ENCODE assay signal across 20 cellular contexts in genomic region chr16:47139561-47140185, GRCh38. TPM values are rescaled to one million over a fixed set of nuclear protein-coding genes. Genes with fewer than 3 reads are reported as not detected.
DNase-seq lines count a peak whose midpoint lies in the region; ATAC-seq, FAIRE-seq and TF ChIP-seq lines count a peak whose summit lies in the region.
"Had no signal": no experiment of that assay in that cellular context is flagged by ENCODE, and none has a peak within 500 bp of the region (broad histone marks: within the 10 kb centered on the region; RNA-seq: fewer than 3 reads in every experiment).

No MANE protein-coding gene starts in this region.

- peak overlapping the region; percentile 58 for H3K27ac ChIP-seq in caudate nucleus (ENCODE audit: low read depth, low read length)
- no peak overlapping the region for H3K27ac ChIP-seq in neural progenitor cell
- H3K27ac ChIP-seq in hepatocyte, result no peak overlapping the region
- H3K27ac ChIP-seq: testis had no signal

- H3K36me3 Mint-ChIP-seq in T-cell, result no peaks in the 10 kb centered on the region
- H3K36me3 Mint-ChIP-seq in neural progenitor cell, result peaks cover 12% of the 10 kb centered on the region

- TF ChIP-seq POLR2A in H54 (IDR thresholded peaks at IDR 0.05; ENCODE audit: low read depth, low read length), result no peak

- H3K27ac Mint-ChIP-seq in T-cell (peak overlapping the region; percentile 50 to 52), neural progenitor cell (peak overlapping the region; percentile 25)
- H3K27ac Mint-ChIP-seq: activated naive CD8-positive, alpha-beta T cell treated with anti-CD3 and anti-CD28 coated beads, Interleukin-2, amount 50 U/mL, for 24 hours; stimulated activated effector memory CD8-positive, alpha-beta T cell treated with anti-CD3 and anti-CD28 coated beads, Interleukin-12 subunit alpha, Interleukin-12 subunit beta, amount 100 ng/mL, for 72 hours; T-helper 1 cell treated with Interleukin-12 subunit alpha and Interleukin-12 subunit beta and Interleukin-4 antibody, amounts not matched to agents 30 μg/mL and 1 μg/mL, for 36 hours had no signal

- 81% methylated on average over 3 of the region's 3 CpGs for WGBS in hepatocyte (ENCODE audit: low lambda C conversion rate, missing lambda C conversion rate)

- no peak for ATAC-seq in T-cell (replicated peaks in 1 of 4)
- ATAC-seq in GM19324 (IDR thresholded peaks at IDR 0.05; ENCODE audit: low FRiP score, unreplicated experiment), result no peak
- no peak for ATAC-seq in HG03457 (IDR thresholded peaks at IDR 0.05; ENCODE audit: unreplicated experiment)
- ATAC-seq: activated naive CD8-positive, alpha-beta T cell treated with anti-CD3 and anti-CD28 coated beads, Interleukin-2, amount 50 U/mL, for 24 hours; stimulated activated effector memory CD8-positive, alpha-beta T cell treated with anti-CD3 and anti-CD28 coated beads, Interleukin-12 subunit alpha, Interleukin-12 subunit beta, amount 100 ng/mL, for 72 hours had no signal

- H3K9me3 ChIP-seq in neural progenitor cell (ENCODE audit: low read depth) (no peaks in the 10 kb centered on the region), hepatocyte (ENCODE audit: low read depth) (no peaks in the 10 kb centered on the region)
- H3K9me3 ChIP-seq: testis had no signal

- H3K4me1 ChIP-seq in neural progenitor cell (peaks cover 8% of the 10 kb centered on the region), hepatocyte (ENCODE audit: insufficient read depth) (no peaks in the 10 kb centered on the region)
- H3K4me1 ChIP-seq: testis had no signal

- H3K9me3 Mint-ChIP-seq in T-cell (no peaks in the 10 kb centered on the region), neural progenitor cell (no peaks in the 10 kb centered on the region)
- H3K9me3 Mint-ChIP-seq: activated naive CD8-positive, alpha-beta T cell treated with anti-CD3 and anti-CD28 coated beads, Interleukin-2, amount 50 U/mL, for 24 hours; central memory CD8-positive, alpha-beta T cell; stimulated activated effector memory CD8-positive, alpha-beta T cell treated with anti-CD3 and anti-CD28 coated beads, Interleukin-12 subunit alpha, Interleukin-12 subunit beta, amount 100 ng/mL, for 72 hours; T-helper 1 cell treated with Interleukin-12 subunit alpha and Interleukin-12 subunit beta and Interleukin-4 antibody, amounts not matched to agents 30 μg/mL and 1 μg/mL, for 36 hours had no signal

- H2AFZ ChIP-seq in neural progenitor cell (replicated peaks), result no peak overlapping the region
- H2AFZ ChIP-seq in hepatocyte, result no peak overlapping the region

- CTCF ChIA-PET in T-cell (lab: Charles Lee), result interaction anchor here in 1 of 2 donors (1.4 kb wide), 1 partner anchor 1025 kb away, joined by 4 read pairs; no protein-coding TSS in a partner anchor

- peaks cover under 1% of the 10 kb centered on the region for H4K20me1 ChIP-seq in neural progenitor cell (ENCODE audit: low read depth)
- H4K20me1 ChIP-seq in hepatocyte (ENCODE audit: insufficient read depth, poor library complexity, severe bottlenecking), result no peaks in the 10 kb centered on the region

- H3K4me3 ChIP-seq in neural progenitor cell (no peak overlapping the region), hepatocyte (no peak overlapping the region)
- H3K4me3 ChIP-seq: testis had no signal

- POLR2A ChIA-PET in T-cell (lab: Charles Lee), result no interaction called here

- H3F3A ChIP-seq in neural progenitor cell (ENCODE audit: low read depth), result peaks cover 14% of the 10 kb centered on the region

- H3K27me3 ChIP-seq in neural progenitor cell, result peaks cover 21% of the 10 kb centered on the region
- H3K27me3 ChIP-seq in hepatocyte, result peaks cover 3% of the 10 kb centered on the region
- H3K27me3 ChIP-seq: testis had no signal

- TF ChIP-seq CTCF in neural progenitor cell (IDR thresholded peaks at IDR 0.05) (no peak), hepatocyte (IDR thresholded peaks at IDR 0.05; ENCODE audit: poor library complexity) (no peak)

- H3K79me2 ChIP-seq in neural progenitor cell (ENCODE audit: low read depth), result peaks cover 77% of the 10 kb centered on the region
- H3K79me2 ChIP-seq in hepatocyte, result peaks cover 2% of the 10 kb centered on the region

- H3K9ac ChIP-seq in neural progenitor cell, result no peak overlapping the region

- peaks cover 13 to 26% (median 15%) of the 10 kb centered on the region in 3 donors for H3K4me1 Mint-ChIP-seq in T-cell
- H3K4me1 Mint-ChIP-seq in neural progenitor cell, result peaks cover 28% of the 10 kb centered on the region

- H3K27me3 Mint-ChIP-seq in T-cell (peaks cover 8 to 16% of the 10 kb centered on the region in 2 donors), neural progenitor cell (ENCODE audit: insufficient read depth, low read depth) (no peaks in the 10 kb centered on the region)

- H3K4me2 ChIP-seq in neural progenitor cell, result no peak overlapping the region
- H3K4me2 ChIP-seq in hepatocyte, result no peak overlapping the region

- H3K4me3 Mint-ChIP-seq in T-cell (no peak overlapping the region), neural progenitor cell (no peak overlapping the region)
- H3K4me3 Mint-ChIP-seq: activated naive CD8-positive, alpha-beta T cell treated with anti-CD3 and anti-CD28 coated beads, Interleukin-2, amount 50 U/mL, for 24 hours; central memory CD8-positive, alpha-beta T cell; stimulated activated effector memory CD8-positive, alpha-beta T cell treated with anti-CD3 and anti-CD28 coated beads, Interleukin-12 subunit alpha, Interleukin-12 subunit beta, amount 100 ng/mL, for 72 hours; T-helper 1 cell treated with Interleukin-12 subunit alpha and Interleukin-12 subunit beta and Interleukin-4 antibody, amounts not matched to agents 30 μg/mL and 1 μg/mL, for 36 hours had no signal

- H3K9me2 ChIP-seq in hepatocyte (replicated peaks; ENCODE audit: insufficient read depth), result no peaks in the 10 kb centered on the region

- H3K36me3 ChIP-seq in neural progenitor cell (no peaks in the 10 kb centered on the region), hepatocyte (replicated peaks; ENCODE audit: insufficient read depth, low read depth) (no peaks in the 10 kb centered on the region)

- DNase-seq in H54 (ENCODE audit: insufficient read length, low spot score) (no peak), T-cell (no peak), caudate nucleus (lab: John Stamatoyannopoulos, UW) (peak in 7 of 61 donors; percentile 4 to 71 (median 20)), neural progenitor cell (ENCODE audit: low spot score) (no peak), NCI-H1105 (lab: John Stamatoyannopoulos, UW) (no peak), hepatocyte (ENCODE audit: low spot score) (no peak)
- DNase-seq: activated naive CD8-positive, alpha-beta T cell treated with anti-CD3 and anti-CD28 coated beads, Interleukin-2, amount 50 U/mL, for 24 hours; effector memory CD4-positive, alpha-beta T cell; GDM1; kidney; MV-4-11; NCI-H2029; NCI-H510A; SHP77; testis had no signal

- FAIRE-seq in H54 (lab: Jason Lieb, UNC), result peak; percentile 45
- FAIRE-seq: kidney had no signal

RNA-seq across cellular contexts. Expression of gene NETO2, which starts 4.1 kb away (rescaled TPM):
- 1 to 10 TPM; 1.4 to 4.1 (median 2.1) TPM for total RNA-seq in T-cell
- total RNA-seq in neural progenitor cell (ENCODE audit: low replicate concordance), result 32.0 and 37.4 TPM in 2 replicates
- total RNA-seq in hepatocyte, result 11.0 and 15.2 TPM in 2 replicates
- polyA plus RNA-seq in hepatocyte, result 7.1 and 7.8 TPM in 2 replicates
